In genomic region chr12:31964280-31964679, GRCh38 we compare ENCODE assay signal across 20 cellular contexts. TPM values are rescaled to one million over a fixed set of nuclear protein-coding genes. Genes with fewer than 3 reads are reported as not detected.
DNase-seq lines count a peak whose midpoint lies in the region; ATAC-seq, FAIRE-seq and TF ChIP-seq lines count a peak whose summit lies in the region.
"Had no signal": no experiment of that assay in that cellular context is flagged by ENCODE, and none has a peak within 500 bp of the region (broad histone marks: within the 10 kb centered on the region; RNA-seq: fewer than 3 reads in every experiment).

No MANE protein-coding gene starts in this region.

- H3K36me3 Mint-ChIP-seq in activated T-cell treated with anti-CD3 and anti-CD28 coated beads, Interleukin-2, amount 50 U/mL, for 4 hours (ENCODE audit: insufficient read depth) = peaks cover 38% of the 10 kb centered on the region
- peaks cover 58% of the 10 kb centered on the region for H3K36me3 Mint-ChIP-seq in WTC11
- peaks cover 73% of the 10 kb centered on the region for H3K36me3 Mint-ChIP-seq in endodermal cell (ENCODE audit: low read depth)

- H3K27me3 Mint-ChIP-seq in activated T-cell treated with anti-CD3 and anti-CD28 coated beads, Interleukin-2, amount 50 U/mL, for 4 hours (ENCODE audit: low read depth) = no peaks in the 10 kb centered on the region
- H3K27me3 Mint-ChIP-seq in WTC11 (ENCODE audit: low read depth) (no peaks in the 10 kb centered on the region), endodermal cell (ENCODE audit: insufficient read depth) (no peaks in the 10 kb centered on the region)
- no peaks in the 10 kb centered on the region for H3K27me3 Mint-ChIP-seq in stimulated activated naive CD8-positive, alpha-beta T cell treated with anti-CD3 and anti-CD28 coated beads, Interleukin-15, amount 100 ng/mL, for 72 hours

- peaks cover 80% of the 10 kb centered on the region for H3K4me1 Mint-ChIP-seq in activated T-cell treated with anti-CD3 and anti-CD28 coated beads, Interleukin-2, amount 50 U/mL, for 4 hours (ENCODE audit: low read depth)
- H3K4me1 Mint-ChIP-seq in WTC11 (peaks cover 75% of the 10 kb centered on the region), endodermal cell (peaks cover 65% of the 10 kb centered on the region)
- H3K4me1 Mint-ChIP-seq in stimulated activated naive CD8-positive, alpha-beta T cell treated with anti-CD3 and anti-CD28 coated beads, Interleukin-15, amount 100 ng/mL, for 72 hours = peaks cover 77% of the 10 kb centered on the region

- H3K4me3 ChIP-seq in endodermal cell (ENCODE audit: low read length) = peak overlapping the region; percentile 57
- H3K4me3 ChIP-seq: MG63, uterus had no signal

- CTCF ChIA-PET in WTC11 (lab: Charles Lee) = no interaction called here

- peak overlapping the region; percentile 93 for H3K4me3 Mint-ChIP-seq in activated T-cell treated with anti-CD3 and anti-CD28 coated beads, Interleukin-2, amount 50 U/mL, for 4 hours
- no peak overlapping the region for H3K4me3 Mint-ChIP-seq in WTC11
- H3K4me3 Mint-ChIP-seq in endodermal cell = no peak overlapping the region
- H3K4me3 Mint-ChIP-seq in stimulated activated naive CD8-positive, alpha-beta T cell treated with anti-CD3 and anti-CD28 coated beads, Interleukin-15, amount 100 ng/mL, for 72 hours = peak overlapping the region; percentile 92 to 95

- H3K27me3 ChIP-seq in endodermal cell (ENCODE audit: control insufficient read depth, insufficient read depth, low read length, poor library complexity, severe bottlenecking) = no peaks in the 10 kb centered on the region
- H3K27me3 ChIP-seq: heart left ventricle, MG63, stomach, uterus had no signal

- no peak overlapping the region for H3K27ac ChIP-seq in endodermal cell (ENCODE audit: low read depth, low read length)
- H3K27ac ChIP-seq: heart left ventricle, uterus had no signal

- H3K27ac Mint-ChIP-seq in WTC11 = peak overlapping the region; percentile 74
- no peak overlapping the region for H3K27ac Mint-ChIP-seq in endodermal cell
- H3K27ac Mint-ChIP-seq in stimulated activated naive CD8-positive, alpha-beta T cell treated with anti-CD3 and anti-CD28 coated beads, Interleukin-15, amount 100 ng/mL, for 72 hours = peak overlapping the region; percentile 38 to 48

- H3K9me3 ChIP-seq in endodermal cell (ENCODE audit: control insufficient read depth, low read length) = peaks cover 39% of the 10 kb centered on the region
- H3K9me3 ChIP-seq: MG63, stomach, uterus had no signal

- FAIRE-seq in HTR-8/SVneo (lab: Jason Lieb, UNC) = no peak

- peaks cover 5% of the 10 kb centered on the region for H3K9me3 Mint-ChIP-seq in activated T-cell treated with anti-CD3 and anti-CD28 coated beads, Interleukin-2, amount 50 U/mL, for 4 hours
- peaks cover 17% of the 10 kb centered on the region for H3K9me3 Mint-ChIP-seq in WTC11
- peaks cover 31% of the 10 kb centered on the region for H3K9me3 Mint-ChIP-seq in endodermal cell
- peaks cover 0 to 6% of the 10 kb centered on the region in 2 donors for H3K9me3 Mint-ChIP-seq in stimulated activated naive CD8-positive, alpha-beta T cell treated with anti-CD3 and anti-CD28 coated beads, Interleukin-15, amount 100 ng/mL, for 72 hours

- peaks cover 4% of the 10 kb centered on the region for H3K4me1 ChIP-seq in endodermal cell (ENCODE audit: control insufficient read depth, insufficient read depth, low read length)

- TF ChIP-seq CTCF in WTC11 (IDR thresholded peaks at IDR 0.05) (no peak), endodermal cell (conservative IDR thresholded peaks at IDR 0.05) (no peak)

- H3K36me3 ChIP-seq in endodermal cell (ENCODE audit: control insufficient read depth, insufficient read depth, low read length) = peaks cover 57% of the 10 kb centered on the region
- H3K36me3 ChIP-seq: uterus had no signal

- DNase-seq in activated T-cell treated with anti-CD3 and anti-CD28 coated beads, Interleukin-2, amount 50 U/mL, for 4 hours = no peak
- DNase-seq in activated T-cell treated with anti-CD3 and anti-CD28 coated beads for 4 hours (no peak), WTC11 (ENCODE audit: low spot score) (no peak), endodermal cell (peak; percentile 5), HTR-8/SVneo (ENCODE audit: insufficient read length, low spot score) (no peak), NCI-H1092 treated with DMSO at 0.1 percent for 48 hours (lab: John Stamatoyannopoulos, UW) (no peak), hypothalamus (lab: John Stamatoyannopoulos, UW) (no peak)
- no peak for DNase-seq in stimulated activated naive CD8-positive, alpha-beta T cell treated with anti-CD3 and anti-CD28 coated beads, Interleukin-15, amount 100 ng/mL, for 72 hours
- DNase-seq: amygdala; caudate nucleus; EL; heart left ventricle; MG63; NCI-H187; NCI-H345; NK-92 treated with Interleukin-12 subunit alpha and Interleukin-12 subunit beta, amount 100 ng/mL, for 24 hours; retina; RPMI8226; stomach; uterus had no signal

- no peak overlapping the region for H3K9ac ChIP-seq in endodermal cell (ENCODE audit: extremely low read depth, low read length, poor library complexity, severe bottlenecking)

- POLR2A ChIA-PET in WTC11 (lab: Charles Lee) = no interaction called here

- no peak for ATAC-seq in activated T-cell treated with anti-CD3 and anti-CD28 coated beads, Interleukin-2, amount 50 U/mL, for 4 hours
- ATAC-seq in WTC11 = no peak
- ATAC-seq in stimulated activated naive CD8-positive, alpha-beta T cell treated with anti-CD3 and anti-CD28 coated beads, Interleukin-15, amount 100 ng/mL, for 72 hours = no peak
- ATAC-seq: heart left ventricle had no signal

- WGBS in endodermal cell (ENCODE audit: insufficient coverage in 1 of 2, insufficient read length in 1 of 2), 2 experiments = 97% methylated on average over 3 of the region's 3 CpGs; no CpG with 5 or more reads in 1 of the 2 experiments

TF ChIP-seq in WTC11, 78 proteins besides CTCF, POLR2A, EP300 and RAD21 (continues in another document):
- TF ChIP-seq, protein P1, sequence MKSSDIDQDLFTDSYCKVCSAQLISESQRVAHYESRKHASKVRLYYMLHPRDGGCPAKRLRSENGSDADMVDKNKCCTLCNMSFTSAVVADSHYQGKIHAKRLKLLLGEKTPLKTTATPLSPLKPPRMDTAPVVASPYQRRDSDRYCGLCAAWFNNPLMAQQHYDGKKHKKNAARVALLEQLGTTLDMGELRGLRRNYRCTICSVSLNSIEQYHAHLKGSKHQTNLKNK (CRISPR knock-in tag; IDR thresholded peaks at IDR 0.05) = no peak
- TF ChIP-seq, protein P2, sequence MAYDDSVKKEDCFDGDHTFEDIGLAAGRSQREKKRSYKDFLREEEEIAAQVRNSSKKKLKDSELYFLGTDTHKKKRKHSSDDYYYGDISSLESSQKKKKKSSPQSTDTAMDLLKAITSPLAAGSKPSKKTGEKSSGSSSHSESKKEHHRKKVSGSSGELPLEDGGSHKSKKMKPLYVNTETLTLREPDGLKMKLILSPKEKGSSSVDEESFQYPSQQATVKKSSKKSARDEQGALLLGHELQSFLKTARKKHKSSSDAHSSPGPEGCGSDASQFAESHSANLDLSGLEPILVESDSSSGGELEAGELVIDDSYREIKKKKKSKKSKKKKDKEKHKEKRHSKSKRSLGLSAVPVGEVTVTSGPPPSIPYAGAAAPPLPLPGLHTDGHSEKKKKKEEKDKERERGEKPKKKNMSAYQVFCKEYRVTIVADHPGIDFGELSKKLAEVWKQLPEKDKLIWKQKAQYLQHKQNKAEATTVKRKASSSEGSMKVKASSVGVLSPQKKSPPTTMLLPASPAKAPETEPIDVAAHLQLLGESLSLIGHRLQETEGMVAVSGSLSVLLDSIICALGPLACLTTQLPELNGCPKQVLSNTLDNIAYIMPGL (CRISPR knock-in tag; IDR thresholded peaks at IDR 0.05) = no peak
- TF ChIP-seq, protein P3, sequence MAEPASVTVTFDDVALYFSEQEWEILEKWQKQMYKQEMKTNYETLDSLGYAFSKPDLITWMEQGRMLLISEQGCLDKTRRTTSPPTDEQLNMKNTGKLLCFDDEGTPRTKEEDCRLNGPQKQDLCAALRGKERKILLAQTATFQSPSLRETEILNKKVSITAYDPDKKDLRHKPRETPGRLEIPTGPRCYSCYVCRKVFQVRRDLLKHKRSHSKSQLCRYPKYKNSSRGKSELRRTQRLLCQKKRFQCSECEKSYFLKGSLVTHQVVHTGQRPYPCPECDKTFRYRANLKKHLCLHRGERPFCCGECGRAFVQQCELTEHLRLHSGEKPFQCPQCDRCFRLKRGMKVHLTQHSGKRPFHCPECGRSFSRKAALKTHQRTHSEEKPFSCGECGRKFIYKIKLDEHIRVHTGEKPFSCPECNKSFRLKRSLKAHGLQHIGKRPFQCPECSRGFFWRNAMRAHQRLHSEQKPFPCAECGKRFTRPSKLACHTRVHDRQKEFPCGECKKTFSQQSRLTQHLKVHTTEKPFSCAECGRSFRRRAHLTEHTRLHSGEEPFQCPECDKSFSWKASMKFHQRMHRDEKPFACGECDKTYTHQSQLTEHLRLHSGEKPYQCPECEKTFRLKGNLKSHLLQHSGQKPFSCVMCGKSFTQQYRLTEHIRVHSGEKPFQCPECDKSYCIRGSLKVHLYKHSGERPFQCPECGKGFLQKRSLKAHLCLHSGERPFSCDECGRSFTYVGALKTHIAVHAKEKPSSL (CRISPR knock-in tag; conservative IDR thresholded peaks at IDR 0.05) = no peak
- TF ChIP-seq NFYB (CRISPR knock-in tag; conservative IDR thresholded peaks at IDR 0.05; ENCODE audit: low read depth) = no peak
- no peak for TF ChIP-seq ATF1 (CRISPR knock-in tag; IDR thresholded peaks at IDR 0.05)
- TF ChIP-seq SMAD3 (CRISPR knock-in tag; IDR thresholded peaks at IDR 0.05; ENCODE audit: borderline replicate concordance) = no peak
- no peak for TF ChIP-seq NR3C1 (CRISPR knock-in tag; conservative IDR thresholded peaks at IDR 0.05; ENCODE audit: low read depth)
- no peak for TF ChIP-seq ZNF423 (CRISPR knock-in tag; IDR thresholded peaks at IDR 0.05)
- TF ChIP-seq, protein P4, sequence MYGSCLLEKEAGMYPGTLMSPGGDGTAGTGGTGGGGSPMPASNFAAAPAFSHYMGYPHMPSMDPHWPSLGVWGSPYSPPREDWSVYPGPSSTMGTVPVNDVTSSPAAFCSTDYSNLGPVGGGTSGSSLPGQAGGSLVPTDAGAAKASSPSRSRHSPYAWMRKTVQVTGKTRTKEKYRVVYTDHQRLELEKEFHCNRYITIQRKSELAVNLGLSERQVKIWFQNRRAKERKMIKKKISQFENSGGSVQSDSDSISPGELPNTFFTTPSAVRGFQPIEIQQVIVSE (CRISPR knock-in tag; IDR thresholded peaks at IDR 0.05; ENCODE audit: borderline replicate concordance) = no peak
- TF ChIP-seq EMX1 (CRISPR knock-in tag; IDR thresholded peaks at IDR 0.05) = no peak
- no peak for TF ChIP-seq ZNF396 (CRISPR knock-in tag; IDR thresholded peaks at IDR 0.05; ENCODE audit: borderline replicate concordance)

RNA-seq across cellular contexts. Expression of gene RESF1, which starts 5.1 kb away (rescaled TPM):
- total RNA-seq in activated T-cell treated with anti-CD3 and anti-CD28 coated beads, Interleukin-2, amount 50 U/mL, for 4 hours = 10 to 100 TPM; 47.9 to 58.4 (median 49.5) TPM
- total RNA-seq in WTC11 (2021) = 78.1 to 91.4 TPM (median 79.9 TPM) in 3 replicates
- 100 to 1,000 TPM; 152 to 201 TPM for total RNA-seq in endodermal cell
- polyA plus RNA-seq in endodermal cell (2013, experiment 1 of 2) = 42.0 TPM
- 45.3 TPM for polyA plus RNA-seq in endodermal cell (2013, experiment 2 of 2)

Comparison
In these comparisons a context has a peak if more than half of its experiments do, and no peak if none do; other contexts are left out.
1. H3K4me3 Mint-ChIP-seq: peak in activated T-cell treated with anti-CD3 and anti-CD28 coated beads, Interleukin-2, amount 50 U/mL, for 4 hours (single experiment) and stimulated activated naive CD8-positive, alpha-beta T cell treated with anti-CD3 and anti-CD28 coated beads, Interleukin-15, amount 100 ng/mL, for 72 hours (2 of 2); none in WTC11 (single experiment) and endodermal cell (single experiment).